11 cellular contexts compared by ENCODE assay signal in the genomic region with DNA sequence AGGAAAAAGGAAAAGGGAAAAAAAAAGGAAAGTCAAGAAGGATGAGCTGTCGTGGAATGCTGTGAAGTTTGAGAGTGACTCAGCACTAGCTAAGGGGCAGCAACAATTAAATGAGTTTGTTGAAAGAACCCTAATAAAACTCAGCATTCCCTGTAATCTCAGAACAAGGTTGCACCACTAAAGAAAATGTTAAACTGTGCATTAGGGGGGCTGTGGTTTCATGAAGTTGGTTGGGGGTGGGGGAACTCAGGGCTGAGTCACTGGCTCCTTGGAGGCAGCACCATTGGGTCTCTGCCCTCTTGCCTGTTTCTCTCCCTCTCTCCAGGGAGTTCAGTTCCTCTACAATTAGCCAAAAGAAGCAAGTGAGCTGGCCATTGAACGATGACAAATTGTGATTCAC.
A peak's percentile ranks its signal among the peaks of the same experiment; 100 is the strongest.
DNase-seq lines count a peak whose midpoint lies in the region; ATAC-seq, FAIRE-seq and TF ChIP-seq lines count a peak whose summit lies in the region.
"Had no signal": no experiment of that assay in that cellular context is flagged by ENCODE, and none has a peak within 500 bp of the region (broad histone marks: within the 10 kb centered on the region; RNA-seq: fewer than 3 reads in every experiment).

No MANE protein-coding gene starts in this region.

- H3K9me3 ChIP-seq in AG04450 (ENCODE audit: control insufficient read depth, insufficient read depth, low read length): peaks cover 6% of the 10 kb centered on the region; the same call in 1 of the 2 replicates
- no peaks in the 10 kb centered on the region for H3K9me3 ChIP-seq in neural progenitor cell (ENCODE audit: low read depth)

- DNase-seq in AG04450 (ENCODE audit: low read depth, low spot score): peak; percentile 85
- DNase-seq in NB4 (ENCODE audit: low read depth): peak; percentile 50
- peak; percentile 76 for DNase-seq in dedifferentiated amniotic fluid mesenchymal stem cell (ENCODE audit: extremely low spot score)
- peak; percentile 58 for DNase-seq in mesendoderm
- DNase-seq in neural progenitor cell (ENCODE audit: low spot score): no peak
- no peak for DNase-seq in GM12892 (ENCODE audit: insufficient read length)
- no peak for DNase-seq in NCI-H345 (lab: John Stamatoyannopoulos, UW)
- DNase-seq: CD8-positive, alpha-beta T cell; naive B cell; NCI-H1417 treated with DMSO at 0.1 percent for 48 hours had no signal

- no peak overlapping the region for H3K4me3 Mint-ChIP-seq in neural progenitor cell
- H3K4me3 Mint-ChIP-seq: CD8-positive, alpha-beta T cell; naive B cell had no signal

- no peak overlapping the region for H4K5ac ChIP-seq in mesendoderm (ENCODE audit: low read length)

- peak overlapping the region; percentile 56 for H4K8ac ChIP-seq in mesendoderm (ENCODE audit: low read depth, low read length)

- H3K79me2 ChIP-seq in mesendoderm (ENCODE audit: control insufficient read depth, insufficient read depth, low read length) (no peaks in the 10 kb centered on the region), neural progenitor cell (ENCODE audit: low read depth) (no peaks in the 10 kb centered on the region)

- no peak for FAIRE-seq in GM12892 (lab: Jason Lieb, UNC)

- H3K23ac ChIP-seq in mesendoderm (ENCODE audit: low read length): no peak overlapping the region

- H2AK5ac ChIP-seq in mesendoderm (ENCODE audit: low read length): no peak overlapping the region

- H2AFZ ChIP-seq in neural progenitor cell (replicated peaks): no peak overlapping the region

- H3K4me3 ChIP-seq in AG04450 (ENCODE audit: low read depth, low read length): peak overlapping the region; percentile 68
- H3K4me3 ChIP-seq in NB4 (ENCODE audit: low read depth, low read length): no peak overlapping the region
- no peak overlapping the region for H3K4me3 ChIP-seq in mesendoderm (ENCODE audit: low read length)
- no peak overlapping the region for H3K4me3 ChIP-seq in neural progenitor cell

- no peak overlapping the region for H2BK5ac ChIP-seq in mesendoderm (ENCODE audit: low read length)

- H3K18ac ChIP-seq in mesendoderm (ENCODE audit: low read length): peak overlapping the region; percentile 75

- no peaks in the 10 kb centered on the region for H3F3A ChIP-seq in neural progenitor cell (ENCODE audit: low read depth)

- CTCF ChIA-PET in AG04450 (lab: Charles Lee): interaction anchor here (1.0 to 2.3 kb wide), 5 partner anchors 8 to 525 kb away, joined by 3 to 9 read pairs (median 4); no protein-coding TSS in a partner anchor

- H3K4me1 ChIP-seq in mesendoderm (ENCODE audit: control insufficient read depth, low read depth, low read length) (no peaks in the 10 kb centered on the region), neural progenitor cell (peaks cover 6% of the 10 kb centered on the region)

- H3K4me1 Mint-ChIP-seq in neural progenitor cell: peaks cover 27% of the 10 kb centered on the region
- H3K4me1 Mint-ChIP-seq: naive B cell had no signal

- H3K27ac ChIP-seq in AG04450 (ENCODE audit: low read depth, low read length) (peak overlapping the region; percentile 89), mesendoderm (ENCODE audit: low read depth, low read length) (no peak overlapping the region), neural progenitor cell (no peak overlapping the region)

- H2BK15ac ChIP-seq in mesendoderm (replicated peaks; ENCODE audit: low read depth): no peak overlapping the region

- POLR2A ChIA-PET in AG04450 (lab: Yijun Ruan, JAX): interaction anchor here (0.6 to 2.9 kb wide), 13 partner anchors 9 to 244 kb away, joined by 3 to 17 read pairs (median 6); no protein-coding TSS in a partner anchor

- TF ChIP-seq CTCF in AG04450 (IDR thresholded peaks at IDR 0.05; ENCODE audit: low read depth, low read length) (no peak), NB4 (IDR thresholded peaks at IDR 0.05; ENCODE audit: low read depth, low read length) (no peak), neural progenitor cell (IDR thresholded peaks at IDR 0.05) (no peak)

- H3K27ac Mint-ChIP-seq in neural progenitor cell: no peak overlapping the region
- H3K27ac Mint-ChIP-seq: CD8-positive, alpha-beta T cell; naive B cell had no signal

- no peaks in the 10 kb centered on the region for H4K20me1 ChIP-seq in neural progenitor cell (ENCODE audit: low read depth)

- no peak for ATAC-seq in HG03196 (IDR thresholded peaks at IDR 0.05; ENCODE audit: unreplicated experiment)
- ATAC-seq: CD8-positive, alpha-beta T cell had no signal

- H2BK120ac ChIP-seq in mesendoderm (ENCODE audit: low read depth, low read length): no peak overlapping the region

- no peaks in the 10 kb centered on the region for H3K9me3 Mint-ChIP-seq in neural progenitor cell
- H3K9me3 Mint-ChIP-seq: CD8-positive, alpha-beta T cell had no signal

- WGBS in mesendoderm (ENCODE audit: extremely low coverage, insufficient coverage, low lambda C conversion rate): no CpG with 5 or more reads among the region's 2 CpGs

- no peaks in the 10 kb centered on the region for H3K27me3 Mint-ChIP-seq in neural progenitor cell (ENCODE audit: insufficient read depth, low read depth)

- no peak for TF ChIP-seq POLR2A in NB4 (IDR thresholded peaks at IDR 0.05; ENCODE audit: extremely low read depth, insufficient read length)
- TF ChIP-seq POLR2A in GM12892 (IDR thresholded peaks at IDR 0.05; ENCODE audit: low read depth, low read length): no peak

- no peak overlapping the region for H3K4ac ChIP-seq in mesendoderm (ENCODE audit: low read depth, low read length)

- no peaks in the 10 kb centered on the region for H3K36me3 ChIP-seq in mesendoderm (ENCODE audit: control insufficient read depth, insufficient read depth, low read length)
- no peaks in the 10 kb centered on the region for H3K36me3 ChIP-seq in neural progenitor cell

- peaks cover 23% of the 10 kb centered on the region for H3K36me3 Mint-ChIP-seq in neural progenitor cell
- H3K36me3 Mint-ChIP-seq: CD8-positive, alpha-beta T cell; naive B cell had no signal

- H3K79me1 ChIP-seq in mesendoderm (ENCODE audit: low read length): no peaks in the 10 kb centered on the region

- no peaks in the 10 kb centered on the region for H3K27me3 ChIP-seq in AG04450 (ENCODE audit: control insufficient read depth, insufficient read depth, low read length)
- H3K27me3 ChIP-seq in mesendoderm (ENCODE audit: insufficient read depth, low read length, poor library complexity): no peaks in the 10 kb centered on the region
- H3K27me3 ChIP-seq in neural progenitor cell: no peaks in the 10 kb centered on the region

- H3K56ac ChIP-seq in mesendoderm (ENCODE audit: low read length): peak overlapping the region; percentile 26

- H3K9ac ChIP-seq in mesendoderm (ENCODE audit: low read length) (no peak overlapping the region), neural progenitor cell (no peak overlapping the region)

- H3K4me2 ChIP-seq in mesendoderm (ENCODE audit: low read length) (no peak overlapping the region), neural progenitor cell (no peak overlapping the region)

Comparison
In these comparisons a context has a peak if more than half of its experiments do, and no peak if none do; other contexts are left out.
1. DNase-seq: peak in AG04450 (single experiment), NB4 (single experiment), dedifferentiated amniotic fluid mesenchymal stem cell (single experiment) and mesendoderm (single experiment); none in neural progenitor cell (single experiment), GM12892 (single experiment) and NCI-H345 (single experiment).